Comparison of ENCODE assay signal across 1 cellular context in the genomic region with DNA sequence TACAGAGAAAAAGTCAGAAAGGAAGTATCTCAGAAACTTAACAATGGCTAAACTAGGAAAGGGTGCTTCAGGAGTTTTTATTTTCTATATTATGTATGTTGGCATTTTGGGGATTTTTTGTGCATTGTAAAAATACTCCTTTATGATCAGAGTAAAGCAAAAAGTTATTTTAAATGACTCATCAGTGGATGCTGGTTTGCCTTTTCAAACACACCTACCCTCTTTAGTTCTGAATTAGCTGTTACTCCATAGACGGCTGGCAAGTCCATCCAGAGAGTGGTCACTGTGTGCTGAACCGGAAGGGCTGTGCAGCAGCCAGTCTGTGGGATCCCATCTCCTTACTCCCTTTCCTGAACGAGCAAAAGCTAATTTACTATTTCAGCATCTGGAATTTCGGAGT.
TF ChIP-seq lines count a peak whose summit lies in the region.

No MANE protein-coding gene starts in this region.

TF ChIP-seq in endothelial cell of umbilical vein, 7 proteins besides CTCF, POLR2A, EP300 and RAD21:
- TF ChIP-seq GATA2 (IDR thresholded peaks at IDR 0.05; ENCODE audit: insufficient read depth, insufficient read length, low read depth, low read length) (no peak), EZH2 (IDR thresholded peaks at IDR 0.05; ENCODE audit: borderline replicate concordance, low read depth, low read length, severe bottlenecking) (no peak), FOS (IDR thresholded peaks at IDR 0.05; ENCODE audit: borderline replicate concordance, insufficient read depth, low read length) (no peak), POLR2AphosphoS5 (IDR thresholded peaks at IDR 0.05; ENCODE audit: insufficient read depth, low read depth, low read length) (no peak), MYC (IDR thresholded peaks at IDR 0.05; ENCODE audit: low read depth, low read length) (no peak), JUN (IDR thresholded peaks at IDR 0.05; ENCODE audit: borderline replicate concordance, insufficient read depth, insufficient read length, low read depth) (no peak)
- TF ChIP-seq, protein P1, sequence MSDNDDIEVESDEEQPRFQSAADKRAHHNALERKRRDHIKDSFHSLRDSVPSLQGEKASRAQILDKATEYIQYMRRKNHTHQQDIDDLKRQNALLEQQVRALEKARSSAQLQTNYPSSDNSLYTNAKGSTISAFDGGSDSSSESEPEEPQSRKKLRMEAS (IDR thresholded peaks at IDR 0.05; ENCODE audit: insufficient read depth, insufficient read length), result no peak
